ENCODE assay signal across 8 cellular contexts in genomic region chr19:19821366-19822147, GRCh38. TPM values are rescaled to one million over a fixed set of nuclear protein-coding genes. Genes with fewer than 3 reads are reported as not detected.
DNase-seq lines count a peak whose midpoint lies in the region; ATAC-seq and TF ChIP-seq lines count a peak whose summit lies in the region.

ZNF506 (minus strand) TSS chr19:19821750; CDS start chr19:19821603, 147 bp downstream.

- no peaks in the 10 kb centered on the region for H3K36me3 ChIP-seq in Caco-2 (ENCODE audit: control insufficient read depth, insufficient read depth, low read length)
- peaks cover 0 to 21% (median 0%) of the 10 kb centered on the region in 3 donors for H3K36me3 ChIP-seq in Peyer's patch

- intact Hi-C loops in Caco-2 (cut with micrococcal nuclease; ENCODE audit: unreplicated experiment) = loop anchor here (1.0 kb wide), 1 partner anchor 44 kb away; the partner anchor contains the start of gene ZNF253

- TF ChIP-seq POLR2A in Peyer's patch (IDR thresholded peaks at IDR 0.05) = peak; percentile 84 to 92

- H3K4me1 ChIP-seq in Caco-2 = no peaks in the 10 kb centered on the region
- H3K4me1 ChIP-seq in Peyer's patch = peaks cover 0 to 21% (median 2%) of the 10 kb centered on the region in 4 donors

- no peaks in the 10 kb centered on the region for H3K4me1 Mint-ChIP-seq in Caco-2 (ENCODE audit: low read depth, unreplicated experiment)
- peaks cover 6 to 47% (median 37%) of the 10 kb centered on the region in 4 donors for H3K4me1 Mint-ChIP-seq in naive thymus-derived CD8-positive, alpha-beta T cell
- H3K4me1 Mint-ChIP-seq in stimulated activated naive B cell treated with anti-CD40 and anti-IgM and Interleukin-4, amounts not matched to agents 10 μg/mL and 1 μg/mL and 100 μg/mL, for 72 hours = peaks cover 27 to 58% of the 10 kb centered on the region in 2 donors

- H3K9me3 Mint-ChIP-seq in Caco-2 (ENCODE audit: unreplicated experiment) = peaks cover 19% of the 10 kb centered on the region
- peaks cover 0 to 37% (median 11%) of the 10 kb centered on the region in 9 donors for H3K9me3 Mint-ChIP-seq in naive thymus-derived CD8-positive, alpha-beta T cell
- H3K9me3 Mint-ChIP-seq in stimulated activated naive B cell treated with anti-CD40 and anti-IgM and Interleukin-4, amounts not matched to agents 10 μg/mL and 1 μg/mL and 100 μg/mL, for 72 hours = peaks cover 0 to 12% of the 10 kb centered on the region in 2 donors

- peaks cover 12% of the 10 kb centered on the region for H3K36me3 Mint-ChIP-seq in Caco-2 (ENCODE audit: insufficient read depth, unreplicated experiment)
- peaks cover 28 to 36% (median 31%) of the 10 kb centered on the region in 3 donors for H3K36me3 Mint-ChIP-seq in naive thymus-derived CD8-positive, alpha-beta T cell
- peaks cover 40 to 53% of the 10 kb centered on the region in 2 donors for H3K36me3 Mint-ChIP-seq in stimulated activated naive B cell treated with anti-CD40 and anti-IgM and Interleukin-4, amounts not matched to agents 10 μg/mL and 1 μg/mL and 100 μg/mL, for 72 hours

- H3K4me3 Mint-ChIP-seq in Caco-2 (ENCODE audit: unreplicated experiment) = peak within 1 kb of the TSS; percentile 77
- peak within 1 kb of the TSS; percentile 99 to 100 (median 100) for H3K4me3 Mint-ChIP-seq in naive thymus-derived CD8-positive, alpha-beta T cell
- peak within 1 kb of the TSS; percentile 96 to 98 for H3K4me3 Mint-ChIP-seq in stimulated activated naive B cell treated with anti-CD40 and anti-IgM and Interleukin-4, amounts not matched to agents 10 μg/mL and 1 μg/mL and 100 μg/mL, for 72 hours

- TF ChIP-seq CTCF in Caco-2 (IDR thresholded peaks at IDR 0.05; ENCODE audit: insufficient read depth in 1 of 2, low read depth in 1 of 2, low read length in 1 of 2, severe bottlenecking in 1 of 2, unreplicated experiment in 1 of 2) = no peak
- TF ChIP-seq CTCF in Peyer's patch (IDR thresholded peaks at IDR 0.05) = no peak
- TF ChIP-seq CTCF in fibroblast of mammary gland (conservative IDR thresholded peaks at IDR 0.05; ENCODE audit: control insufficient read depth, insufficient read depth, low read depth, low read length) = no peak

- CTCF ChIA-PET in Caco-2 (lab: Charles Lee) = no interaction called here

- peak; percentile 79 for ATAC-seq in GM21381 (IDR thresholded peaks at IDR 0.05; ENCODE audit: unreplicated experiment)
- peak; percentile 81 to 82 for ATAC-seq in naive thymus-derived CD8-positive, alpha-beta T cell
- peak; percentile 81 to 88 for ATAC-seq in stimulated activated naive B cell treated with anti-CD40 and anti-IgM and Interleukin-4, amounts not matched to agents 10 μg/mL and 1 μg/mL and 100 μg/mL, for 72 hours (replicated peaks)

- no peaks in the 10 kb centered on the region for H3K27me3 ChIP-seq in Caco-2 (replicated peaks; ENCODE audit: control insufficient read depth, insufficient read depth, low read length)
- H3K27me3 ChIP-seq in Peyer's patch = no peaks in the 10 kb centered on the region

- peak within 1 kb of the TSS; percentile 85 for H3K27ac Mint-ChIP-seq in Caco-2 (ENCODE audit: unreplicated experiment)
- H3K27ac Mint-ChIP-seq in naive thymus-derived CD8-positive, alpha-beta T cell = peak within 1 kb of the TSS; percentile 98 to 100 (median 100)
- H3K27ac Mint-ChIP-seq in stimulated activated naive B cell treated with anti-CD40 and anti-IgM and Interleukin-4, amounts not matched to agents 10 μg/mL and 1 μg/mL and 100 μg/mL, for 72 hours = peak within 1 kb of the TSS; percentile 99

- H3K9me3 ChIP-seq in Caco-2 (peaks cover 25% of the 10 kb centered on the region), Peyer's patch (peaks cover 0 to 28% (median 0%) of the 10 kb centered on the region in 4 donors)

- no peaks in the 10 kb centered on the region for H3K27me3 Mint-ChIP-seq in Caco-2 (ENCODE audit: insufficient read depth, unreplicated experiment)
- no peaks in the 10 kb centered on the region for H3K27me3 Mint-ChIP-seq in naive thymus-derived CD8-positive, alpha-beta T cell
- no peaks in the 10 kb centered on the region for H3K27me3 Mint-ChIP-seq in stimulated activated naive B cell treated with anti-CD40 and anti-IgM and Interleukin-4, amounts not matched to agents 10 μg/mL and 1 μg/mL and 100 μg/mL, for 72 hours

- POLR2A ChIA-PET in Caco-2 (lab: Charles Lee) = interaction anchor here (1.2 to 1.7 kb wide), 5 partner anchors 44 to 89 kb away, joined by 3 to 8 read pairs (median 7); partner anchors contain the start of genes ZNF14 and ZNF253
- POLR2A ChIA-PET in naive thymus-derived CD8-positive, alpha-beta T cell (lab: Charles Lee) = interaction anchor here (0.6 to 6.3 kb wide), 29 partner anchors 8 to 744 kb away, joined by 3 to 136 read pairs (median 4); partner anchors contain the start of genes ATP13A1, NDUFA13, TSSK6 and ZNF101

- peak; percentile 85 to 91 for DNase-seq in Caco-2
- peak; percentile 95 for DNase-seq in HuH-7 (ENCODE audit: low spot score)
- peak; percentile 96 to 100 (median 100) for DNase-seq in Peyer's patch
- DNase-seq in activated T-helper 9 cell treated with anti-CD3 and anti-CD28 coated beads, Interleukin-2, amount 50 U/mL, for 16 hours (ENCODE audit: low read depth) = peak; percentile 94
- peak; percentile 97 for DNase-seq in fibroblast of mammary gland (ENCODE audit: low read depth)
- peak; percentile 91 to 99 (median 98) for DNase-seq in naive thymus-derived CD8-positive, alpha-beta T cell
- DNase-seq in stimulated activated naive B cell treated with anti-CD40 and anti-IgM and Interleukin-4, amounts not matched to agents 10 μg/mL and 1 μg/mL and 100 μg/mL, for 72 hours = peak; percentile 95

- H3K27ac ChIP-seq in Peyer's patch = peak within 1 kb of the TSS; percentile 95

- peak within 1 kb of the TSS; percentile 66 for H3K4me3 ChIP-seq in Caco-2 (ENCODE audit: low read depth, low read length)
- H3K4me3 ChIP-seq in Peyer's patch = peak within 1 kb of the TSS; percentile 70 to 81 (median 80)
- H3K4me3 ChIP-seq in fibroblast of mammary gland (ENCODE audit: control insufficient read depth, low read depth, low read length) = peak within 1 kb of the TSS; percentile 86

- TSS peak; percentile 42 for BruUV-seq in Caco-2 (replicated peaks; lab: Mats Ljungman, UMichigan)

RNA-seq across cellular contexts. Expression of gene ZNF506, which starts in this region (rescaled TPM):
- 8.1 and 9.4 TPM in 2 replicates for total RNA-seq in Caco-2 (2022)
- total RNA-seq in Peyer's patch = 10 to 100 TPM; 25.9 to 56.9 (median 31.3) TPM
- total RNA-seq in naive thymus-derived CD8-positive, alpha-beta T cell = 10 to 100 TPM; 85.5 to 98.7 TPM
- 10 to 100 TPM; 23.4 to 29.6 (median 27.8) TPM for polyA plus RNA-seq in naive thymus-derived CD8-positive, alpha-beta T cell

Comparison
In these comparisons a context has a peak if more than half of its experiments do, and no peak if none do; other contexts are left out.
1. Peak in every context shown above with its lines: DNase-seq, ATAC-seq, H3K4me3 ChIP-seq and H3K27ac ChIP-seq.